Comparison of ENCODE assay signal across 19 cellular contexts in genomic region chr17:29086628-29087332, GRCh38. TPM values are rescaled to one million over a fixed set of nuclear protein-coding genes. Genes with fewer than 3 reads are reported as not detected.
DNase-seq lines count a peak whose midpoint lies in the region; TF ChIP-seq lines count a peak whose summit lies in the region.
"Had no signal": no experiment of that assay in that cellular context is flagged by ENCODE, and none has a peak within 500 bp of the region (broad histone marks: within the 10 kb centered on the region; RNA-seq: fewer than 3 reads in every experiment).

No MANE protein-coding gene starts in this region.

- H3K4me1 Mint-ChIP-seq in Calu3 (ENCODE audit: low read depth, unreplicated experiment): no peaks in the 10 kb centered on the region

- no peak for TF ChIP-seq CTCF in choroid plexus epithelial cell (conservative IDR thresholded peaks at IDR 0.05; ENCODE audit: low read depth, low read length)
- TF ChIP-seq CTCF in Calu3 (IDR thresholded peaks at IDR 0.05; ENCODE audit: unreplicated experiment): no peak

- no peaks in the 10 kb centered on the region for H3K79me1 ChIP-seq in neuronal stem cell (ENCODE audit: low read depth, low read length)

- no peak overlapping the region for H3K4me2 ChIP-seq in neuronal stem cell (ENCODE audit: insufficient read depth, low read length, poor library complexity, severe bottlenecking)
- H3K4me2 ChIP-seq: SK-N-SH had no signal

- H3K23ac ChIP-seq in neuronal stem cell (ENCODE audit: low read depth, low read length, poor library complexity): no peak overlapping the region

- H3K9ac ChIP-seq in HUES48 (ENCODE audit: low read depth, low read length): no peak overlapping the region
- H3K9ac ChIP-seq in neuronal stem cell (ENCODE audit: low read depth, low read length, poor library complexity): peak overlapping the region; percentile 24
- H3K9ac ChIP-seq: SK-N-SH had no signal

- peaks cover 48% of the 10 kb centered on the region for H3K36me3 Mint-ChIP-seq in Calu3 (ENCODE audit: insufficient read depth, unreplicated experiment)

- H3K27ac ChIP-seq in HUES48 (ENCODE audit: low read depth, low read length) (peak overlapping the region; percentile 15), neuronal stem cell (replicated peaks; ENCODE audit: low read length) (no peak overlapping the region)
- H3K27ac ChIP-seq: 22Rv1 had no signal

- H3K36me3 ChIP-seq in HUES48 (ENCODE audit: control insufficient read depth, insufficient read depth, low read length) (peaks cover 25% of the 10 kb centered on the region), neuronal stem cell (replicated peaks in 1 of 2; ENCODE audit: control insufficient read depth in 2 of 2, insufficient read depth in 2 of 2, low read length in 2 of 2) (peaks cover 19 to 53% of the 10 kb centered on the region in 2 donors)

- H2BK15ac ChIP-seq in neuronal stem cell (ENCODE audit: low read length): peak overlapping the region; percentile 24

- peak overlapping the region; percentile 75 for H3K18ac ChIP-seq in neuronal stem cell (ENCODE audit: low read length)

- H3K4me1 ChIP-seq in HUES48 (ENCODE audit: control insufficient read depth, insufficient read depth, low read length) (peaks cover 26% of the 10 kb centered on the region), neuronal stem cell (ENCODE audit: control insufficient read depth in 2 of 2, insufficient read depth in 1 of 2, low read depth in 1 of 2, low read length in 2 of 2) (peaks cover 19 to 21% of the 10 kb centered on the region in 2 donors)

- H3K14ac ChIP-seq in neuronal stem cell (ENCODE audit: low read length): no peak overlapping the region

- H2AK5ac ChIP-seq in neuronal stem cell (ENCODE audit: low read depth, low read length): peak overlapping the region; percentile 32

- H3K4me3 Mint-ChIP-seq in Calu3 (ENCODE audit: low read depth, unreplicated experiment): no peak overlapping the region

- no TSS peak for BruUV-seq in Calu3 (replicated peaks; lab: Mats Ljungman, UMichigan)

- no peaks in the 10 kb centered on the region for H3K27me3 Mint-ChIP-seq in Calu3 (ENCODE audit: unreplicated experiment)

- no peak overlapping the region for H2BK12ac ChIP-seq in neuronal stem cell (ENCODE audit: low read length)

- CTCF ChIA-PET in Calu3 (lab: Charles Lee): no interaction called here

- H3K9me3 ChIP-seq in HUES48 (ENCODE audit: control insufficient read depth, insufficient read depth, low read length) (no peaks in the 10 kb centered on the region), neuronal stem cell (replicated peaks in 1 of 2; ENCODE audit: control insufficient read depth in 2 of 2, insufficient read depth in 1 of 2, low read depth in 1 of 2, low read length in 2 of 2) (no peaks in the 10 kb centered on the region)
- H3K9me3 ChIP-seq: SK-N-SH had no signal

- no peak overlapping the region for H3K4me3 ChIP-seq in HUES48 (ENCODE audit: low read depth, low read length)
- H3K4me3 ChIP-seq in choroid plexus epithelial cell (ENCODE audit: low read depth, low read length): no peak overlapping the region
- H3K4me3 ChIP-seq in neuronal stem cell (ENCODE audit: low read length in 2 of 2): no peak overlapping the region

- no peak overlapping the region for H2AFZ ChIP-seq in neuronal stem cell (ENCODE audit: low read length)

- no peak overlapping the region for H4K8ac ChIP-seq in neuronal stem cell (ENCODE audit: low read depth, low read length)

- no peak overlapping the region for H3K27ac Mint-ChIP-seq in Calu3 (ENCODE audit: unreplicated experiment)

- no peaks in the 10 kb centered on the region for H3K27me3 ChIP-seq in HUES48 (ENCODE audit: control insufficient read depth, insufficient read depth, low read length)
- H3K27me3 ChIP-seq in neuronal stem cell (ENCODE audit: control insufficient read depth in 3 of 3, insufficient read depth in 3 of 3, low read depth in 1 of 3, low read length in 3 of 3): no peaks in the 10 kb centered on the region

- peak overlapping the region; percentile 22 for H4K91ac ChIP-seq in neuronal stem cell (ENCODE audit: low read depth, low read length, poor library complexity)

- no peak overlapping the region for H2BK5ac ChIP-seq in neuronal stem cell (ENCODE audit: low read length)

- H3K4ac ChIP-seq in neuronal stem cell (ENCODE audit: low read length): no peak overlapping the region

- H3K9me3 Mint-ChIP-seq in Calu3 (ENCODE audit: low read depth, unreplicated experiment): no peaks in the 10 kb centered on the region

- no peak overlapping the region for H2BK120ac ChIP-seq in neuronal stem cell (ENCODE audit: low read depth, low read length)

- DNase-seq in NCI-H1417 (lab: John Stamatoyannopoulos, UW) (peak in 2 of 3 experiments; percentile 12 to 34), NCI-H1417 treated with DMSO at 0.1 percent for 48 hours (lab: John Stamatoyannopoulos, UW) (no peak), choroid plexus epithelial cell (ENCODE audit: low read depth) (peak; percentile 18), neuronal stem cell (ENCODE audit: low spot score) (no peak), midbrain (lab: John Stamatoyannopoulos, UW) (no peak), Calu3 (no peak), NK-92 (lab: John Stamatoyannopoulos, UW; ENCODE audit: unreplicated experiment) (no peak)
- DNase-seq: C1 segment of cervical spinal cord, DMS53, GDM1, MV-4-11, NCI-H146, NCI-H2107, NCI-H446, NCI-H748 treated with DMSO at 0.1 percent for 48 hours, Right ventricle myocardium superior, SK-N-SH had no signal

- intact Hi-C loops in Calu3 (cut with micrococcal nuclease; ENCODE audit: unreplicated experiment): no loop called here

- WGBS in neuronal stem cell (ENCODE audit: extremely low coverage in 2 of 2, insufficient read length in 2 of 2, insufficient replicate concordance in 1 of 2), 2 donors: no CpG with 5 or more reads among the region's 19 CpGs

RNA-seq across cellular contexts. Expression of gene PIPOX, which starts 43.8 kb away (rescaled TPM):
- 2.7 TPM for polyA plus RNA-seq in neuronal stem cell (2013, experiment 1 of 2)
- polyA plus RNA-seq in neuronal stem cell (2013, experiment 2 of 2): 2.9 TPM
- total RNA-seq in Calu3 (2022): 3.3 and 3.7 TPM in 2 replicates

Comparison
In these comparisons a context has a peak if more than half of its experiments do, and no peak if none do; other contexts are left out.
1. DNase-seq: peak in NCI-H1417 (2 of 3) and choroid plexus epithelial cell (single experiment); none in NCI-H1417 treated with DMSO at 0.1 percent for 48 hours (single experiment), neuronal stem cell (single experiment), midbrain (single experiment), Calu3 (single experiment) and NK-92 (single experiment).